ENCODE assay signal across 8 cellular contexts in the genomic region with DNA sequence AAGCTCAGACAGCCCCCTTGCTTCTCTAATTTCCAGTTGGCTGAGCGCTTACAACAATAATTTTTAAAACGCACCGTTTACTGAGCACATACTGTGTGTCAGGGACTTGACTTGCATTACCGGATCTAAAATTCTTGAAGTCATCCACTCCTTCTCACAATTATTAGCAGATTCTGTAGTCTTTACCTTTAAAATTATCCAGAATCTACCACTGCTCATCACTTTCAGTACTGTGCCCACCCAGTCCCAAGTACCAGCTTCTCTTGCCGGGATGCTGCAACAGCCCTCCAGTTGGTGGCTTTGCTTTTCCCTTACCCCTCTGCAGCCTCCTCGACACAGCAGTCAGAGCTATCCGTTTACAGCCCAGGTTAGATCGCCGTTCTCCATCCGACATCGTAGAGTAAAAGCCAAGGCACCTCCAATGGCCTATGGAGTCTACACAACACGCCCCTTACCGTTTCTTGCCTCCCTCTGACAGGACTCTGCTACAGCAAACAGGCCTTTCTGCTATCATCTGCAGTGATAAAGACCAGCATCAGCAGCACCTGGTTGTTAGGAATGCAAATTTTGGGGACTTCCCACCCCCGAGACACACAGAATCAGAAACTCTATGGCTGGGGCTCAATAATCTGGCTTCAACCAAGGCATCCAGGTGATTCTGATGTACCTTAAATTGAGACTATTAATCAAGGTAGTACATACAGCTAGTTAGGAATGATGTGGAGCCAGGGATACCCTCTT.
DNase-seq lines count a peak whose midpoint lies in the region; ATAC-seq lines count a peak whose summit lies in the region.

No MANE protein-coding gene starts in this region.

- H3K9me2 ChIP-seq in Karpas-422 (replicated peaks; ENCODE audit: insufficient read depth, low read length) = no peaks in the 10 kb centered on the region

- ATAC-seq in GM19025 (IDR thresholded peaks at IDR 0.05; ENCODE audit: low read depth, unreplicated experiment) (peak; percentile 49), HG03469 (IDR thresholded peaks at IDR 0.05; ENCODE audit: unreplicated experiment) (no peak), GM21381 (IDR thresholded peaks at IDR 0.05; ENCODE audit: unreplicated experiment) (no peak)

- H3K36me3 ChIP-seq in Karpas-422 (ENCODE audit: insufficient read depth, low read length) = no peaks in the 10 kb centered on the region
- H3K36me3 ChIP-seq in mucosa of stomach (ENCODE audit: control insufficient read depth, insufficient read depth, low read length) = no peaks in the 10 kb centered on the region

- H3K4me2 ChIP-seq in Karpas-422 (ENCODE audit: low read depth, low read length, poor library complexity, severe bottlenecking) = peak overlapping the region; percentile 86

- H3K9me3 ChIP-seq in Karpas-422 (ENCODE audit: low read length) = no peaks in the 10 kb centered on the region
- H3K9me3 ChIP-seq in mucosa of stomach (ENCODE audit: control insufficient read depth, low read length) = no peaks in the 10 kb centered on the region

- peak overlapping the region; percentile 63; the same call in 1 of the 2 replicates for H2AFZ ChIP-seq in Karpas-422 (ENCODE audit: low read length)

- H4K20me1 ChIP-seq in Karpas-422 (ENCODE audit: insufficient read depth, low read depth, low read length) = no peaks in the 10 kb centered on the region

- H3K4me1 ChIP-seq in Karpas-422 (ENCODE audit: low read length) (peaks cover 18% of the 10 kb centered on the region), mucosa of stomach (ENCODE audit: control insufficient read depth, insufficient read depth, low read length) (peaks cover 16% of the 10 kb centered on the region)

- H3K4me3 ChIP-seq in Karpas-422 (ENCODE audit: low read length) (peak overlapping the region; percentile 63), mucosa of stomach (ENCODE audit: low read length) (peak overlapping the region; percentile 1)

- H3K9ac ChIP-seq in Karpas-422 (ENCODE audit: low read length) (peak overlapping the region; percentile 57), mucosa of stomach (ENCODE audit: low read length) (no peak overlapping the region)

- DNase-seq in Karpas-422 (no peak), caudate nucleus (lab: John Stamatoyannopoulos, UW) (peak in 15 of 61 donors; percentile 5 to 50 (median 26)), NCI-H226 (no peak), NCI-H2196 treated with DMSO at 0.1 percent for 48 hours (lab: John Stamatoyannopoulos, UW; ENCODE audit: unreplicated experiment) (no peak)

- no peak overlapping the region for H3K27ac ChIP-seq in Karpas-422 (ENCODE audit: low read length)
- peak overlapping the region; percentile 79 for H3K27ac ChIP-seq in caudate nucleus (ENCODE audit: low read depth, low read length)

- H3K79me2 ChIP-seq in Karpas-422 (ENCODE audit: low read length) = no peaks in the 10 kb centered on the region

- H3K27me3 ChIP-seq in Karpas-422 (ENCODE audit: low read length) = no peaks in the 10 kb centered on the region
- peaks cover 12% of the 10 kb centered on the region for H3K27me3 ChIP-seq in mucosa of stomach (ENCODE audit: control insufficient read depth, insufficient read depth, low read length)
